In the genomic region with DNA sequence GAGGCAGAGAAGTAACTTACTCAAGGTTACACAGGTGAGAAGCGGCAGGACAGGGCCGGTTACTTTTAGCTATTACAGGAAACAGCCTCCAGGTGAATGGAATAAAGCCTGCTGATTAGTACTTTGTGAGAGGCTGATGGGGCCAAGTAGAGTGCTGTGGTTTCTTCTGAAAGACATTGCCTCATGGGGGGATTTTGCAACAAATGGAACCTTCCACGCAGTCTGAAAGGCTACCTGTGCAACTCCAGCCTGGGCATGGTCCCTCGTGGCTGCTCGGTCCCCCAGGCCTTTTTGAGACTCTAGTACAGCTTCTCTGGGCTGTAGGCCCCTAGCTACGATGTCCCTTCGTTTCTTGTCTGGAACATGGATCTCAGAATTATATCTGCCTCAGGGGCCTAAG, we compare ENCODE assay signal across 12 cellular contexts. TPM values are rescaled to one million over a fixed set of nuclear protein-coding genes. Genes with fewer than 3 reads are reported as not detected.
DNase-seq lines count a peak whose midpoint lies in the region; ATAC-seq and TF ChIP-seq lines count a peak whose summit lies in the region.
"Had no signal": no experiment of that assay in that cellular context is flagged by ENCODE, and none has a peak within 500 bp of the region (broad histone marks: within the 10 kb centered on the region; RNA-seq: fewer than 3 reads in every experiment).

No MANE protein-coding gene starts in this region.

- no peak for TF ChIP-seq EP300 in stomach (IDR thresholded peaks at IDR 0.05)

- H3K4me3 ChIP-seq in iPS-15b (ENCODE audit: low read depth, low read length) (peak overlapping the region; percentile 18), stomach (peak overlapping the region; percentile 62 to 82 (median 76)), mucosa of descending colon (no peak overlapping the region)
- H3K4me3 ChIP-seq: lung had no signal

- TF ChIP-seq CTCF in stomach (IDR thresholded peaks at IDR 0.05) (no peak), mucosa of descending colon (IDR thresholded peaks at IDR 0.05) (no peak), nephron progenitor cell (IDR thresholded peaks at IDR 0.05) (no peak)

- no peaks in the 10 kb centered on the region for H3K9me3 Mint-ChIP-seq in T-helper 2 cell treated with Interferon-gamma antibody and Interleukin-4, amounts not matched to agents 5 μg/mL and 100 μg/mL, for 36 hours
- H3K9me3 Mint-ChIP-seq in T-cell (no peaks in the 10 kb centered on the region), nephron progenitor cell (peaks cover 3% of the 10 kb centered on the region)

- intact Hi-C loops in stomach (cut with DNase I; ENCODE audit: low total_unique reads): no loop called here
- intact Hi-C loops in mucosa of descending colon (cut with DNase I, micrococcal nuclease): no loop called here

- POLR2A ChIA-PET in T-cell (lab: Charles Lee): interaction anchor here (0.6 to 0.7 kb wide), 2 partner anchors 21 to 111 kb away, joined by 3 to 14 read pairs; no protein-coding TSS in a partner anchor

- H3K9me3 ChIP-seq in iPS-15b (ENCODE audit: control insufficient read depth, insufficient read depth, low read length): no peaks in the 10 kb centered on the region
- H3K9me3 ChIP-seq in stomach: no peaks in the 10 kb centered on the region
- no peaks in the 10 kb centered on the region for H3K9me3 ChIP-seq in mucosa of descending colon

- no peak for TF ChIP-seq POLR2A in stomach (IDR thresholded peaks at IDR 0.05)

- CTCF ChIA-PET in T-cell (lab: Charles Lee): interaction anchor here (1.0 to 1.6 kb wide), 3 partner anchors 21 to 121 kb away, joined by 3 to 11 read pairs (median 5); no protein-coding TSS in a partner anchor

- peaks cover 13% of the 10 kb centered on the region for H3K4me1 ChIP-seq in iPS-15b (ENCODE audit: control insufficient read depth, insufficient read depth, low read length)
- H3K4me1 ChIP-seq in stomach: peaks cover 24 to 52% (median 47%) of the 10 kb centered on the region in 4 donors
- H3K4me1 ChIP-seq in mucosa of descending colon (ENCODE audit: low read depth): peaks cover 10% of the 10 kb centered on the region

- ATAC-seq in T-cell (replicated peaks in 1 of 4) (no peak), mucosa of descending colon (no peak)

- H3K9ac ChIP-seq in iPS-15b (ENCODE audit: low read depth, low read length): no peak overlapping the region

- H3K27ac ChIP-seq in stomach: peak overlapping the region in 4 of 5 donors; percentile 46 to 95 (median 94)
- H3K27ac ChIP-seq: brain microvascular endothelial cell had no signal

- peak overlapping the region; percentile 87 for H3K4me3 Mint-ChIP-seq in T-helper 2 cell treated with Interferon-gamma antibody and Interleukin-4, amounts not matched to agents 5 μg/mL and 100 μg/mL, for 36 hours
- peak overlapping the region; percentile 88 to 90 (median 88) for H3K4me3 Mint-ChIP-seq in T-cell
- no peak overlapping the region for H3K4me3 Mint-ChIP-seq in nephron progenitor cell

- H3K27me3 ChIP-seq in iPS-15b (ENCODE audit: control insufficient read depth, insufficient read depth, low read length) (peaks cover 11% of the 10 kb centered on the region), stomach (no peaks in the 10 kb centered on the region)
- H3K27me3 ChIP-seq: brain microvascular endothelial cell had no signal

- peak overlapping the region; percentile 85 for H3K27ac Mint-ChIP-seq in T-helper 2 cell treated with Interferon-gamma antibody and Interleukin-4, amounts not matched to agents 5 μg/mL and 100 μg/mL, for 36 hours
- H3K27ac Mint-ChIP-seq in T-cell (peak overlapping the region; percentile 91 to 95), nephron progenitor cell (no peak overlapping the region)

- DNase-seq in T-helper 2 cell treated with Interferon-gamma antibody and Interleukin-4, amounts not matched to agents 5 μg/mL and 100 μg/mL, for 36 hours (ENCODE audit: low spot score): no peak
- DNase-seq in T-helper 2 cell (no peak), T-cell (no peak), stomach (no peak), mucosa of descending colon (no peak), nephron progenitor cell (no peak), AML-193 (lab: John Stamatoyannopoulos, UW) (no peak)
- DNase-seq: brain microvascular endothelial cell had no signal

- no peaks in the 10 kb centered on the region for H3K27me3 Mint-ChIP-seq in T-helper 2 cell treated with Interferon-gamma antibody and Interleukin-4, amounts not matched to agents 5 μg/mL and 100 μg/mL, for 36 hours (ENCODE audit: low read depth)
- H3K27me3 Mint-ChIP-seq in T-cell: no peaks in the 10 kb centered on the region
- H3K27me3 Mint-ChIP-seq in nephron progenitor cell (ENCODE audit: low read depth, poor library complexity): peaks cover 13% of the 10 kb centered on the region

- WGBS in stomach, 5 donors: 65 to 86% (median 72%) methylated on average over 5 to 7 of the region's 7 CpGs

- no peaks in the 10 kb centered on the region for H3K36me3 ChIP-seq in iPS-15b (ENCODE audit: control insufficient read depth, insufficient read depth, low read length)
- H3K36me3 ChIP-seq in stomach: peaks cover 0 to 6% (median 2%) of the 10 kb centered on the region in 4 donors
- H3K36me3 ChIP-seq in mucosa of descending colon (ENCODE audit: low read depth): no peaks in the 10 kb centered on the region
- H3K36me3 ChIP-seq: brain microvascular endothelial cell had no signal

- H3K4me1 Mint-ChIP-seq in T-helper 2 cell treated with Interferon-gamma antibody and Interleukin-4, amounts not matched to agents 5 μg/mL and 100 μg/mL, for 36 hours (ENCODE audit: low read depth): peaks cover 42% of the 10 kb centered on the region
- H3K4me1 Mint-ChIP-seq in T-cell: peaks cover 50 to 62% (median 58%) of the 10 kb centered on the region in 3 donors
- peaks cover 26% of the 10 kb centered on the region for H3K4me1 Mint-ChIP-seq in nephron progenitor cell

- H3K36me3 Mint-ChIP-seq in T-helper 2 cell treated with Interferon-gamma antibody and Interleukin-4, amounts not matched to agents 5 μg/mL and 100 μg/mL, for 36 hours (ENCODE audit: low read depth): peaks cover 13% of the 10 kb centered on the region
- peaks cover 4% of the 10 kb centered on the region for H3K36me3 Mint-ChIP-seq in T-cell
- H3K36me3 Mint-ChIP-seq in nephron progenitor cell (ENCODE audit: low read depth): peaks cover 4% of the 10 kb centered on the region

RNA-seq across cellular contexts. Expression of a gene that starts 2.0 kb away (rescaled TPM):
- total RNA-seq in T-cell (10 to 100 TPM; 12.2 to 20.0 (median 18.3) TPM), stomach (10 to 100 TPM in 2 of 5 donors, 1 to 10 TPM in 3; 4.1 to 33.3 (median 6.2) TPM), mucosa of descending colon (10 to 100 TPM in 1 of 3 donors, 1 to 10 TPM in 2; 6.6 to 16.9 (median 7.5) TPM)
- polyA plus RNA-seq in stomach: 1 to 10 TPM; 3.6 to 4.6 (median 4.1) TPM

RNA-seq across cellular contexts. Expression of a gene that starts 25.5 kb away (rescaled TPM):
- total RNA-seq in T-cell (100 to 1,000 TPM in 4 of 5 donors, 10 to 100 TPM in 1; 99.2 to 109 (median 103) TPM), stomach (100 to 1,000 TPM in 3 of 5 donors, 10 to 100 TPM in 2; 27.5 to 259 (median 159) TPM), mucosa of descending colon (10 to 100 TPM; 55.3 to 74.5 (median 69.9) TPM)
- polyA plus RNA-seq in stomach: 100 to 1,000 TPM; 137 to 302 (median 263) TPM

RNA-seq across cellular contexts. Expression of a gene that starts 44.5 kb away (rescaled TPM):
- total RNA-seq in T-cell (not detected), stomach (not detected), mucosa of descending colon (not detected)
- polyA plus RNA-seq in stomach: not detected
- total RNA-seq: fibroblast of villous mesenchyme, lung had no signal
- polyA plus RNA-seq: lung, thymus had no signal
